1 cellular context compared by ENCODE assay signal in genomic region chr17:31112001-31112661, GRCh38.
TF ChIP-seq lines count a peak whose summit lies in the region.

No MANE protein-coding gene starts in this region.

TF ChIP-seq in K562, 482 proteins besides CTCF, POLR2A, EP300 and RAD21:
- TF ChIP-seq NR3C1 (CRISPR knock-in tag; IDR thresholded peaks at IDR 0.05) (no peak), BRCA1 (IDR thresholded peaks at IDR 0.05) (no peak), BRCA1 (CRISPR knock-in tag; IDR thresholded peaks at IDR 0.05) (no peak), ZBTB43 (CRISPR knock-in tag; IDR thresholded peaks at IDR 0.05) (no peak), RBM25 (IDR thresholded peaks at IDR 0.05; ENCODE audit: low read depth, low read length, severe bottlenecking) (peak; percentile 11), MTA3 (IDR thresholded peaks at IDR 0.05; ENCODE audit: borderline replicate concordance) (no peak), ATF3 (IDR thresholded peaks at IDR 0.05) (peak; percentile 52; the same call in 1 of the 2 replicates), ATF3 (CRISPR knock-in tag; conservative IDR thresholded peaks at IDR 0.05) (no peak)
- TF ChIP-seq, protein P1, sequence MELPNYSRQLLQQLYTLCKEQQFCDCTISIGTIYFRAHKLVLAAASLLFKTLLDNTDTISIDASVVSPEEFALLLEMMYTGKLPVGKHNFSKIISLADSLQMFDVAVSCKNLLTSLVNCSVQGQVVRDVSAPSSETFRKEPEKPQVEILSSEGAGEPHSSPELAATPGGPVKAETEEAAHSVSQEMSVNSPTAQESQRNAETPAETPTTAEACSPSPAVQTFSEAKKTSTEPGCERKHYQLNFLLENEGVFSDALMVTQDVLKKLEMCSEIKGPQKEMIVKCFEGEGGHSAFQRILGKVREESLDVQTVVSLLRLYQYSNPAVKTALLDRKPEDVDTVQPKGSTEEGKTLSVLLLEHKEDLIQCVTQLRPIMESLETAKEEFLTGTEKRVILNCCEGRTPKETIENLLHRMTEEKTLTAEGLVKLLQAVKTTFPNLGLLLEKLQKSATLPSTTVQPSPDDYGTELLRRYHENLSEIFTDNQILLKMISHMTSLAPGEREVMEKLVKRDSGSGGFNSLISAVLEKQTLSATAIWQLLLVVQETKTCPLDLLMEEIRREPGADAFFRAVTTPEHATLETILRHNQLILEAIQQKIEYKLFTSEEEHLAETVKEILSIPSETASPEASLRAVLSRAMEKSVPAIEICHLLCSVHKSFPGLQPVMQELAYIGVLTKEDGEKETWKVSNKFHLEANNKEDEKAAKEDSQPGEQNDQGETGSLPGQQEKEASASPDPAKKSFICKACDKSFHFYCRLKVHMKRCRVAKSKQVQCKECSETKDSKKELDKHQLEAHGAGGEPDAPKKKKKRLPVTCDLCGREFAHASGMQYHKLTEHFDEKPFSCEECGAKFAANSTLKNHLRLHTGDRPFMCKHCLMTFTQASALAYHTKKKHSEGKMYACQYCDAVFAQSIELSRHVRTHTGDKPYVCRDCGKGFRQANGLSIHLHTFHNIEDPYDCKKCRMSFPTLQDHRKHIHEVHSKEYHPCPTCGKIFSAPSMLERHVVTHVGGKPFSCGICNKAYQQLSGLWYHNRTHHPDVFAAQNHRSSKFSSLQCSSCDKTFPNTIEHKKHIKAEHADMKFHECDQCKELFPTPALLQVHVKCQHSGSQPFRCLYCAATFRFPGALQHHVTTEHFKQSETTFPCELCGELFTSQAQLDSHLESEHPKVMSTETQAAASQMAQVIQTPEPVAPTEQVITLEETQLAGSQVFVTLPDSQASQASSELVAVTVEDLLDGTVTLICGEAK (IDR thresholded peaks at IDR 0.05) = peak; percentile 77
- TF ChIP-seq, protein P1 (CRISPR knock-in tag; IDR thresholded peaks at IDR 0.05) = no peak
TF ChIP-seq in K562: peak in this region for 3.
